ENCODE assay signal across 8 cellular contexts in genomic region chr4:141636771-141637460, GRCh38. TPM values are rescaled to one million over a fixed set of nuclear protein-coding genes. Genes with fewer than 3 reads are reported as not detected.
DNase-seq lines count a peak whose midpoint lies in the region; ATAC-seq and TF ChIP-seq lines count a peak whose summit lies in the region.

No MANE protein-coding gene starts in this region.

- H3K36me3 ChIP-seq in A673 (ENCODE audit: insufficient read depth, low read length, poor library complexity, severe bottlenecking): no peaks in the 10 kb centered on the region
- H3K36me3 ChIP-seq in MM.1S (replicated peaks; ENCODE audit: insufficient read depth, low read length): no peaks in the 10 kb centered on the region
- H3K36me3 ChIP-seq in right atrium auricular region: no peaks in the 10 kb centered on the region
- H3K36me3 ChIP-seq in rectal smooth muscle tissue (ENCODE audit: control insufficient read depth, insufficient read depth, low read length): no peaks in the 10 kb centered on the region

- peak overlapping the region in 1 of 2 donors; percentile 80 for H3K27ac Mint-ChIP-seq in activated naive CD4-positive, alpha-beta T cell treated with anti-CD3 and anti-CD28 coated beads, Interleukin-2, amount 50 U/mL, for 72 hours

- H3K9me3 ChIP-seq in A673 (ENCODE audit: low read depth, low read length, poor library complexity, severe bottlenecking) (no peaks in the 10 kb centered on the region), MM.1S (replicated peaks; ENCODE audit: insufficient read depth, low read length) (no peaks in the 10 kb centered on the region), right atrium auricular region (no peaks in the 10 kb centered on the region)

- ATAC-seq in HG02610 (IDR thresholded peaks at IDR 0.05; ENCODE audit: unreplicated experiment): peak; percentile 49
- peak; percentile 71 to 72 for ATAC-seq in activated naive CD4-positive, alpha-beta T cell treated with anti-CD3 and anti-CD28 coated beads, Interleukin-2, amount 50 U/mL, for 72 hours

- intact Hi-C loops in A673 (cut with micrococcal nuclease; ENCODE audit: unreplicated experiment): no loop called here

- H3K36me3 Mint-ChIP-seq in activated naive CD4-positive, alpha-beta T cell treated with anti-CD3 and anti-CD28 coated beads, Interleukin-2, amount 50 U/mL, for 72 hours: no peaks in the 10 kb centered on the region

- POLR2A ChIA-PET in A673 (lab: Charles Lee; ENCODE audit: low non-redundant PET): no interaction called here

- peak overlapping the region; percentile 71 for H3K4me3 ChIP-seq in A673 (ENCODE audit: low read depth, low read length, poor library complexity, severe bottlenecking)
- H3K4me3 ChIP-seq in MM.1S (ENCODE audit: low read length): peak overlapping the region; percentile 73
- peak overlapping the region; percentile 59 to 84 for H3K4me3 ChIP-seq in right atrium auricular region
- H3K4me3 ChIP-seq in rectal smooth muscle tissue (ENCODE audit: low read length): peak overlapping the region; percentile 93

- peak; percentile 5 for TF ChIP-seq POLR2A in GM15510 (IDR thresholded peaks at IDR 0.05; ENCODE audit: borderline replicate concordance, extremely low read depth, insufficient read length)

- peak overlapping the region; percentile 94 for H2AFZ ChIP-seq in MM.1S (ENCODE audit: low read length)

- H3K4me2 ChIP-seq in MM.1S (ENCODE audit: low read depth, low read length): peak overlapping the region; percentile 67

- peaks cover 18% of the 10 kb centered on the region for H3F3A ChIP-seq in MM.1S (ENCODE audit: insufficient read depth, low read length)

- H3K27me3 ChIP-seq in A673 (replicated peaks; ENCODE audit: insufficient read depth, low read depth, low read length, poor library complexity) (peaks cover 7% of the 10 kb centered on the region), MM.1S (replicated peaks; ENCODE audit: insufficient read depth, low read length) (no peaks in the 10 kb centered on the region), right atrium auricular region (no peaks in the 10 kb centered on the region), rectal smooth muscle tissue (ENCODE audit: control insufficient read depth, insufficient read depth, low read length) (no peaks in the 10 kb centered on the region)

- H3K4me1 ChIP-seq in A673 (ENCODE audit: insufficient read depth, low read length, poor library complexity, severe bottlenecking) (no peaks in the 10 kb centered on the region), MM.1S (ENCODE audit: low read length) (peaks cover 26% of the 10 kb centered on the region), right atrium auricular region (peaks cover 0 to 12% of the 10 kb centered on the region in 2 donors), rectal smooth muscle tissue (ENCODE audit: control insufficient read depth, insufficient read depth, low read length) (no peaks in the 10 kb centered on the region)

- DNase-seq in A673 (ENCODE audit: low spot score) (peak; percentile 32), MM.1S (peak; percentile 64), right atrium auricular region (ENCODE audit: low spot score) (no peak), NCI-H510A treated with DMSO at 0.1 percent for 48 hours (lab: John Stamatoyannopoulos, UW) (no peak)
- DNase-seq in activated naive CD4-positive, alpha-beta T cell treated with anti-CD3 and anti-CD28 coated beads, Interleukin-2, amount 50 U/mL, for 72 hours (ENCODE audit: low spot score in 2 of 2): peak in 1 of 2 donors; percentile 23

- H3K9ac ChIP-seq in MM.1S (ENCODE audit: low read length) (peak overlapping the region; percentile 65), rectal smooth muscle tissue (ENCODE audit: low read length) (peak overlapping the region; percentile 32)

- peaks cover 13% of the 10 kb centered on the region; the same call in 1 of the 2 replicates for H3K79me2 ChIP-seq in MM.1S (ENCODE audit: low read length)

- H3K9me2 ChIP-seq in MM.1S (replicated peaks; ENCODE audit: insufficient read depth, low read length): no peaks in the 10 kb centered on the region

- H3K27ac ChIP-seq in A673 (ENCODE audit: low read depth, low read length, poor library complexity, severe bottlenecking) (no peak overlapping the region), MM.1S (ENCODE audit: low read length) (peak overlapping the region; percentile 62; the same call in 1 of the 2 replicates), right atrium auricular region (peak overlapping the region; percentile 68 to 81), rectal smooth muscle tissue (ENCODE audit: low read depth, low read length) (peak overlapping the region; percentile 86)

- CTCF ChIA-PET in A673 (lab: Charles Lee): no interaction called here

- no TSS peak for BruUV-seq in A673 (replicated peaks; lab: Mats Ljungman, UMichigan)

- H3K9me3 Mint-ChIP-seq in activated naive CD4-positive, alpha-beta T cell treated with anti-CD3 and anti-CD28 coated beads, Interleukin-2, amount 50 U/mL, for 72 hours: no peaks in the 10 kb centered on the region

- TF ChIP-seq CTCF in A673 (conservative IDR thresholded peaks at IDR 0.05; ENCODE audit: low read depth, low read length): no peak
- no peak for TF ChIP-seq CTCF in MM.1S (IDR thresholded peaks at IDR 0.05; ENCODE audit: low read length)
- TF ChIP-seq CTCF in right atrium auricular region (IDR thresholded peaks at IDR 0.05): no peak

- H4K20me1 ChIP-seq in MM.1S (ENCODE audit: insufficient read depth, low read length): no peaks in the 10 kb centered on the region

RNA-seq across cellular contexts. Expression of gene IL15, which starts 0.5 kb away (rescaled TPM):
- total RNA-seq in A673 (2021): 0.21 and 0.37 TPM in 2 replicates
- 1 to 10 TPM; 1.1 to 1.2 TPM for total RNA-seq in activated naive CD4-positive, alpha-beta T cell treated with anti-CD3 and anti-CD28 coated beads, Interleukin-2, amount 50 U/mL, for 72 hours
- total RNA-seq in right atrium auricular region: 1 to 10 TPM; 2.0 to 4.2 TPM

Comparison
In these comparisons a context has a peak if more than half of its experiments do, and no peak if none do; other contexts are left out.
1. DNase-seq: peak in A673 (single experiment) and MM.1S (single experiment); none in right atrium auricular region (single experiment) and NCI-H510A treated with DMSO at 0.1 percent for 48 hours (single experiment).
2. Peak in every context shown above with its lines, with median percentiles within 50 percentile points of each other: H3K4me3 ChIP-seq.